Comparison of ENCODE assay signal across 8 cellular contexts in the genomic region with DNA sequence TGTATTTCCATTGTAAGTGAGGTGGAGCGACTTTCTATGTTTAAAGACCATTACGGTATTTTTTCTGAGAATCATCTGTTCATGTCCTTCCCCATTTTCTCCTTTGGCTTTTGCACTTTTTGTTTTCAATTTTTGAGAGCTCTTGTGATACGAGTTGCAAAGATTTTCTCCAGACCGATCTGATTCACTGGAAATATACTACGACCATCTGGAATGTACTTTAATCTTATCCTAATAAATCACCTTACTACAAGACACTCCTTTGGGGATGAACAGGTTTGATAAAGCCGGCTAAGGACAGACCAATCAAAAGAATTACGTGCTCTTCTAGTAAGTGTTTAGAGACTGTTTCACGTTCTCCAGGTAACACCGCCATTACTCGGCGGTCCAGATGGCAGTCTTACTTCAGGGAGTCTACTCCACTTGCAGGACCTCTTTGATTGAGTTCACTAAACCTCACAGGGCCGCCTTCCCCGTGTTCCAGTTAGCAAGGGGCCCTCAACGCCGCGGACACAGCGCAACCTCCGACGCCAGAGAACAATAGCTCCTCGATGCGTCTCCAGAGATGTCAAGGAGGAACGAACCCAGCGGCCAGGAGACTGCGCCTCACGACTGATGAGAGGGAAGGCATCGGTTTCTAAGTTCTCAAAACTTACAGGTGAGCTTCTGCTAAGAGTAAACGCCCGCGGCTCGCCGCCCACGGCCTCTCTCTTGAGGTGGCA. TPM values are rescaled to one million over a fixed set of nuclear protein-coding genes. Genes with fewer than 3 reads are reported as not detected.
DNase-seq lines count a peak whose midpoint lies in the region; ATAC-seq and TF ChIP-seq lines count a peak whose summit lies in the region.

No MANE protein-coding gene starts in this region.

- H3K27me3 Mint-ChIP-seq in activated naive CD8-positive, alpha-beta T cell: no peaks in the 10 kb centered on the region

- POLR2A ChIA-PET in AG04450 (lab: Yijun Ruan, JAX): interaction anchor here (0.6 to 2.4 kb wide), 8 partner anchors 9 to 280 kb away, joined by 3 to 18 read pairs (median 10); partner anchors contain the start of genes ACAT2, MRPL18, SOD2 and TCP1

- peak overlapping the region; percentile 96 for H3K4me3 Mint-ChIP-seq in activated naive CD8-positive, alpha-beta T cell
- peak overlapping the region; percentile 93 for H3K4me3 Mint-ChIP-seq in stimulated activated effector memory CD8-positive, alpha-beta T cell treated with anti-CD3 and anti-CD28 coated beads, Interleukin-12 subunit alpha, Interleukin-12 subunit beta, amount 100 ng/mL, for 72 hours

- H3K36me3 Mint-ChIP-seq in activated naive CD8-positive, alpha-beta T cell: peaks cover 18% of the 10 kb centered on the region
- H3K36me3 Mint-ChIP-seq in stimulated activated effector memory CD8-positive, alpha-beta T cell treated with anti-CD3 and anti-CD28 coated beads, Interleukin-12 subunit alpha, Interleukin-12 subunit beta, amount 100 ng/mL, for 72 hours: peaks cover 71% of the 10 kb centered on the region

- no peaks in the 10 kb centered on the region; the same call in 1 of the 2 replicates for H3K9me3 ChIP-seq in AG04450 (ENCODE audit: control insufficient read depth, insufficient read depth, low read length)
- no peaks in the 10 kb centered on the region for H3K9me3 ChIP-seq in HUES64 (ENCODE audit: insufficient read depth, low read depth, low read length)
- H3K9me3 ChIP-seq in iPS-15b (ENCODE audit: control insufficient read depth, insufficient read depth, low read length): no peaks in the 10 kb centered on the region

- H3K27ac Mint-ChIP-seq in activated naive CD8-positive, alpha-beta T cell: peak overlapping the region; percentile 98
- peak overlapping the region; percentile 98 for H3K27ac Mint-ChIP-seq in stimulated activated effector memory CD8-positive, alpha-beta T cell treated with anti-CD3 and anti-CD28 coated beads, Interleukin-12 subunit alpha, Interleukin-12 subunit beta, amount 100 ng/mL, for 72 hours

- H3K9ac ChIP-seq in HUES64 (ENCODE audit: low read depth, low read length): peak overlapping the region; percentile 100
- H3K9ac ChIP-seq in iPS-15b (ENCODE audit: low read depth, low read length): peak overlapping the region; percentile 97

- H3K4me3 ChIP-seq in AG04450 (ENCODE audit: low read depth, low read length): peak overlapping the region; percentile 84
- peak overlapping the region; percentile 92 for H3K4me3 ChIP-seq in HUES64 (ENCODE audit: low read length)
- peak overlapping the region; percentile 97 for H3K4me3 ChIP-seq in iPS-15b (ENCODE audit: low read depth, low read length)

- 2% methylated on average over 31 of the region's 32 CpGs for WGBS in HUES64

- H3K27me3 ChIP-seq in AG04450 (ENCODE audit: control insufficient read depth, insufficient read depth, low read length) (no peaks in the 10 kb centered on the region), HUES64 (ENCODE audit: insufficient read depth, low read length) (no peaks in the 10 kb centered on the region), iPS-15b (ENCODE audit: control insufficient read depth, insufficient read depth, low read length) (no peaks in the 10 kb centered on the region)

- CTCF ChIA-PET in AG04450 (lab: Charles Lee): interaction anchor here (1.2 to 1.4 kb wide), 2 partner anchors 25 to 35 kb away, joined by 3 to 9 read pairs; no protein-coding TSS in a partner anchor

- peaks cover 53% of the 10 kb centered on the region for H3K4me1 Mint-ChIP-seq in activated naive CD8-positive, alpha-beta T cell (ENCODE audit: low read depth)
- peaks cover 29% of the 10 kb centered on the region for H3K4me1 Mint-ChIP-seq in stimulated activated effector memory CD8-positive, alpha-beta T cell treated with anti-CD3 and anti-CD28 coated beads, Interleukin-12 subunit alpha, Interleukin-12 subunit beta, amount 100 ng/mL, for 72 hours

- TF ChIP-seq CTCF in AG04450 (IDR thresholded peaks at IDR 0.05; ENCODE audit: low read depth, low read length): no peak

- DNase-seq in AG04450 (ENCODE audit: low read depth, low spot score): no peak
- no peak for DNase-seq in stimulated activated effector memory CD8-positive, alpha-beta T cell treated with anti-CD3 and anti-CD28 coated beads, Interleukin-12 subunit alpha, Interleukin-12 subunit beta, amount 100 ng/mL, for 72 hours (ENCODE audit: low spot score in 2 of 2)
- DNase-seq in hippocampal formation (lab: John Stamatoyannopoulos, UW): no peak
- DNase-seq in amniotic stem cell (lab: John Stamatoyannopoulos, UW): no peak

- no peaks in the 10 kb centered on the region for H3K9me3 Mint-ChIP-seq in activated naive CD8-positive, alpha-beta T cell (ENCODE audit: low read depth)
- H3K9me3 Mint-ChIP-seq in stimulated activated effector memory CD8-positive, alpha-beta T cell treated with anti-CD3 and anti-CD28 coated beads, Interleukin-12 subunit alpha, Interleukin-12 subunit beta, amount 100 ng/mL, for 72 hours: peaks cover 2% of the 10 kb centered on the region

- peak; percentile 24 for ATAC-seq in GM19035 (IDR thresholded peaks at IDR 0.05; ENCODE audit: unreplicated experiment)
- peak; percentile 42 for ATAC-seq in stimulated activated effector memory CD8-positive, alpha-beta T cell treated with anti-CD3 and anti-CD28 coated beads, Interleukin-12 subunit alpha, Interleukin-12 subunit beta, amount 100 ng/mL, for 72 hours

- H3K27ac ChIP-seq in AG04450 (ENCODE audit: low read depth, low read length): peak overlapping the region; percentile 98
- peak overlapping the region; percentile 100 for H3K27ac ChIP-seq in HUES64 (ENCODE audit: low read depth, low read length)

- H3K4me1 ChIP-seq in HUES64 (ENCODE audit: insufficient read depth, low read length) (peaks cover 15% of the 10 kb centered on the region), iPS-15b (ENCODE audit: control insufficient read depth, insufficient read depth, low read length) (peaks cover 9% of the 10 kb centered on the region)

- H3K36me3 ChIP-seq in HUES64 (ENCODE audit: insufficient read depth, low read length): peaks cover 11% of the 10 kb centered on the region; the same call in 1 of the 2 replicates
- H3K36me3 ChIP-seq in iPS-15b (ENCODE audit: control insufficient read depth, insufficient read depth, low read length): no peaks in the 10 kb centered on the region

RNA-seq across cellular contexts. Expression of gene WTAP, which starts 0.9 kb away (rescaled TPM):
- polyA plus RNA-seq in AG04450 (2011; rRNA removed): 38.5 and 45.7 TPM in 2 replicates
- 30.6 and 37.9 TPM in 2 replicates for polyA minus RNA-seq in AG04450 (2011; rRNA and poly(A)+ RNA removed)
- 118 TPM for polyA plus RNA-seq in HUES64 (2013, experiment 1 of 2)
- polyA plus RNA-seq in HUES64 (2013, experiment 2 of 2): 114 TPM

RNA-seq across cellular contexts. Expression of gene SOD2, which starts 33.3 kb away (rescaled TPM):
- polyA plus RNA-seq in AG04450 (2011; rRNA removed): 126 and 194 TPM in 2 replicates
- 205 and 289 TPM in 2 replicates for polyA minus RNA-seq in AG04450 (2011; rRNA and poly(A)+ RNA removed)
- polyA plus RNA-seq in HUES64 (2013, experiment 1 of 2): 55.3 TPM
- polyA plus RNA-seq in HUES64 (2013, experiment 2 of 2): 54.8 TPM

RNA-seq across cellular contexts. Expression of gene ACAT2, which starts 35.5 kb away (rescaled TPM):
- polyA plus RNA-seq in AG04450 (2011; rRNA removed): 36.9 and 39.9 TPM in 2 replicates
- 18.5 and 30.1 TPM in 2 replicates for polyA minus RNA-seq in AG04450 (2011; rRNA and poly(A)+ RNA removed)
- 183 TPM for polyA plus RNA-seq in HUES64 (2013, experiment 1 of 2)
- 188 TPM for polyA plus RNA-seq in HUES64 (2013, experiment 2 of 2)
